ENCODE assay signal across 8 cellular contexts in genomic region chr2:71276311-71277158, GRCh38. TPM values are rescaled to one million over a fixed set of nuclear protein-coding genes. Genes with fewer than 3 reads are reported as not detected.
A peak's percentile ranks its signal among the peaks of the same experiment; 100 is the strongest.
DNase-seq lines count a peak whose midpoint lies in the region; ATAC-seq and TF ChIP-seq lines count a peak whose summit lies in the region.

No MANE protein-coding gene starts in this region.

- peak overlapping the region; percentile 54 to 59 (median 57) for H3K4me3 ChIP-seq in Peyer's patch

- DNase-seq in DMS 273 (lab: John Stamatoyannopoulos, UW; ENCODE audit: unreplicated experiment), result peak; percentile 98
- DNase-seq in HUDEP-2 (lab: John Stamatoyannopoulos, UW; ENCODE audit: unreplicated experiment in 76 of 76), result peak in 74 of 76 experiments; percentile 24 to 94 (median 86)
- DNase-seq in Peyer's patch, result peak; percentile 73 to 93 (median 92)
- DNase-seq in activated effector memory CD4-positive, alpha-beta T cell treated with Interleukin-2 at 50 U/mL for 16 hours, result peak; percentile 79
- DNase-seq in fibroblast of the conjunctiva (ENCODE audit: low read depth), result peak; percentile 23
- peak; percentile 86 for DNase-seq in stimulated activated naive B cell treated with anti-CD40 and anti-IgM and Interleukin-4, amounts not matched to agents 10 μg/mL and 1 μg/mL and 100 μg/mL, for 72 hours

- no peak for TF ChIP-seq POLR2A in Peyer's patch (IDR thresholded peaks at IDR 0.05)

- no peaks in the 10 kb centered on the region for H3K27me3 ChIP-seq in Peyer's patch

- peaks cover 11% of the 10 kb centered on the region for H3K4me1 Mint-ChIP-seq in nephron
- peaks cover 5 to 21% of the 10 kb centered on the region in 2 donors for H3K4me1 Mint-ChIP-seq in stimulated activated naive B cell treated with anti-CD40 and anti-IgM and Interleukin-4, amounts not matched to agents 10 μg/mL and 1 μg/mL and 100 μg/mL, for 72 hours

- H3K27me3 Mint-ChIP-seq in nephron (ENCODE audit: low read depth), result peaks cover 92% of the 10 kb centered on the region
- peaks cover 63 to 71% of the 10 kb centered on the region in 2 donors for H3K27me3 Mint-ChIP-seq in stimulated activated naive B cell treated with anti-CD40 and anti-IgM and Interleukin-4, amounts not matched to agents 10 μg/mL and 1 μg/mL and 100 μg/mL, for 72 hours

- peaks cover 28% of the 10 kb centered on the region for H3K9me3 Mint-ChIP-seq in nephron
- H3K9me3 Mint-ChIP-seq in stimulated activated naive B cell treated with anti-CD40 and anti-IgM and Interleukin-4, amounts not matched to agents 10 μg/mL and 1 μg/mL and 100 μg/mL, for 72 hours, result peaks cover 1 to 4% of the 10 kb centered on the region in 2 donors

- ATAC-seq in GM21423 (IDR thresholded peaks at IDR 0.05; ENCODE audit: unreplicated experiment), result peak; percentile 98
- ATAC-seq in stimulated activated naive B cell treated with anti-CD40 and anti-IgM and Interleukin-4, amounts not matched to agents 10 μg/mL and 1 μg/mL and 100 μg/mL, for 72 hours (replicated peaks), result peak; percentile 97 to 99

- H3K27ac ChIP-seq in Peyer's patch, result peak overlapping the region; percentile 20 to 68 (median 39)

- H3K36me3 ChIP-seq in Peyer's patch, result no peaks in the 10 kb centered on the region

- TF ChIP-seq CTCF in Peyer's patch (IDR thresholded peaks at IDR 0.05) (no peak), nephron (IDR thresholded peaks at IDR 0.05; ENCODE audit: unreplicated experiment in 3 of 3) (no peak)

- H3K4me3 Mint-ChIP-seq in nephron, result peak overlapping the region; percentile 78 to 82 (median 79)
- H3K4me3 Mint-ChIP-seq in stimulated activated naive B cell treated with anti-CD40 and anti-IgM and Interleukin-4, amounts not matched to agents 10 μg/mL and 1 μg/mL and 100 μg/mL, for 72 hours, result peak overlapping the region; percentile 84 to 86

- no peaks in the 10 kb centered on the region for H3K36me3 Mint-ChIP-seq in nephron (ENCODE audit: low read depth)
- H3K36me3 Mint-ChIP-seq in stimulated activated naive B cell treated with anti-CD40 and anti-IgM and Interleukin-4, amounts not matched to agents 10 μg/mL and 1 μg/mL and 100 μg/mL, for 72 hours, result peaks cover 2 to 3% of the 10 kb centered on the region in 2 donors

- no peaks in the 10 kb centered on the region for H3K9me3 ChIP-seq in Peyer's patch

- no peak overlapping the region for H3K27ac Mint-ChIP-seq in nephron
- H3K27ac Mint-ChIP-seq in stimulated activated naive B cell treated with anti-CD40 and anti-IgM and Interleukin-4, amounts not matched to agents 10 μg/mL and 1 μg/mL and 100 μg/mL, for 72 hours, result no peak overlapping the region

- H3K4me1 ChIP-seq in Peyer's patch, result peaks cover 0 to 19% (median 4%) of the 10 kb centered on the region in 4 donors

RNA-seq across cellular contexts. Expression of gene PAIP2B, which starts 49.6 kb away (rescaled TPM):
- 10 to 100 TPM in 1 of 4 donors, 1 to 10 TPM in 3; 1.9 to 10.7 (median 2.2) TPM for total RNA-seq in Peyer's patch

RNA-seq across cellular contexts. Expression of gene ZNF638, which starts 55.0 kb away (rescaled TPM):
- 100 to 1,000 TPM; 155 to 539 (median 174) TPM for total RNA-seq in Peyer's patch

Comparison
In these comparisons a context has a peak if more than half of its experiments do, and no peak if none do; other contexts are left out.
1. Peak in every context shown above with its lines: DNase-seq, ATAC-seq, H3K4me3 ChIP-seq and H3K27ac ChIP-seq.
2. DNase-seq: peak in every context shown above with its lines; median percentile 98 in DMS 273; 92 in Peyer's patch; 86 in stimulated activated naive B cell treated with anti-CD40 and anti-IgM and Interleukin-4, amounts not matched to agents 10 μg/mL and 1 μg/mL and 100 μg/mL, for 72 hours; 86 in HUDEP-2; 79 in activated effector memory CD4-positive, alpha-beta T cell treated with Interleukin-2 at 50 U/mL for 16 hours; 23 in fibroblast of the conjunctiva.